Comparison of ENCODE assay signal across 2 cellular contexts in the genomic region with DNA sequence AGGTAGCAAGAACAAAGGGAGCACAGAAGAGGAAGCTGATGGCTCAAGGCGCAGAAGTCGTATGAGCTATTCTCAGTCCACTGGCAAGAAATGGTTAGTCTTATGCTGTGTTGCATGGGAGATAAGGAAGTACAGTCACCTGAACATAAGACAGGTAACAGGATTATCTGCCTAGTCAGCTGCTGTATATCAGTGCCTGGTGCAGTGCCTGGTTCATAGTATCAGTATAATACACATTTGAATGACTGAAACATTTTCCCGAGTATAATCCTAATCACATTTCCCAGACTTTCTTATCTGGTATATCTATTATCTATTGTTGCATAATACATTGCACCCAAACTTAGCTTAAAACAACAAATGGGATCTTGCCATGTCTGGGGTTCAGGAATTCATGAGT.
TF ChIP-seq lines count a peak whose summit lies in the region.

No MANE protein-coding gene starts in this region.

TF ChIP-seq in GM23338, 12 proteins besides CTCF, POLR2A, EP300 and RAD21 (continued from another document):
- TF ChIP-seq, protein P1, sequence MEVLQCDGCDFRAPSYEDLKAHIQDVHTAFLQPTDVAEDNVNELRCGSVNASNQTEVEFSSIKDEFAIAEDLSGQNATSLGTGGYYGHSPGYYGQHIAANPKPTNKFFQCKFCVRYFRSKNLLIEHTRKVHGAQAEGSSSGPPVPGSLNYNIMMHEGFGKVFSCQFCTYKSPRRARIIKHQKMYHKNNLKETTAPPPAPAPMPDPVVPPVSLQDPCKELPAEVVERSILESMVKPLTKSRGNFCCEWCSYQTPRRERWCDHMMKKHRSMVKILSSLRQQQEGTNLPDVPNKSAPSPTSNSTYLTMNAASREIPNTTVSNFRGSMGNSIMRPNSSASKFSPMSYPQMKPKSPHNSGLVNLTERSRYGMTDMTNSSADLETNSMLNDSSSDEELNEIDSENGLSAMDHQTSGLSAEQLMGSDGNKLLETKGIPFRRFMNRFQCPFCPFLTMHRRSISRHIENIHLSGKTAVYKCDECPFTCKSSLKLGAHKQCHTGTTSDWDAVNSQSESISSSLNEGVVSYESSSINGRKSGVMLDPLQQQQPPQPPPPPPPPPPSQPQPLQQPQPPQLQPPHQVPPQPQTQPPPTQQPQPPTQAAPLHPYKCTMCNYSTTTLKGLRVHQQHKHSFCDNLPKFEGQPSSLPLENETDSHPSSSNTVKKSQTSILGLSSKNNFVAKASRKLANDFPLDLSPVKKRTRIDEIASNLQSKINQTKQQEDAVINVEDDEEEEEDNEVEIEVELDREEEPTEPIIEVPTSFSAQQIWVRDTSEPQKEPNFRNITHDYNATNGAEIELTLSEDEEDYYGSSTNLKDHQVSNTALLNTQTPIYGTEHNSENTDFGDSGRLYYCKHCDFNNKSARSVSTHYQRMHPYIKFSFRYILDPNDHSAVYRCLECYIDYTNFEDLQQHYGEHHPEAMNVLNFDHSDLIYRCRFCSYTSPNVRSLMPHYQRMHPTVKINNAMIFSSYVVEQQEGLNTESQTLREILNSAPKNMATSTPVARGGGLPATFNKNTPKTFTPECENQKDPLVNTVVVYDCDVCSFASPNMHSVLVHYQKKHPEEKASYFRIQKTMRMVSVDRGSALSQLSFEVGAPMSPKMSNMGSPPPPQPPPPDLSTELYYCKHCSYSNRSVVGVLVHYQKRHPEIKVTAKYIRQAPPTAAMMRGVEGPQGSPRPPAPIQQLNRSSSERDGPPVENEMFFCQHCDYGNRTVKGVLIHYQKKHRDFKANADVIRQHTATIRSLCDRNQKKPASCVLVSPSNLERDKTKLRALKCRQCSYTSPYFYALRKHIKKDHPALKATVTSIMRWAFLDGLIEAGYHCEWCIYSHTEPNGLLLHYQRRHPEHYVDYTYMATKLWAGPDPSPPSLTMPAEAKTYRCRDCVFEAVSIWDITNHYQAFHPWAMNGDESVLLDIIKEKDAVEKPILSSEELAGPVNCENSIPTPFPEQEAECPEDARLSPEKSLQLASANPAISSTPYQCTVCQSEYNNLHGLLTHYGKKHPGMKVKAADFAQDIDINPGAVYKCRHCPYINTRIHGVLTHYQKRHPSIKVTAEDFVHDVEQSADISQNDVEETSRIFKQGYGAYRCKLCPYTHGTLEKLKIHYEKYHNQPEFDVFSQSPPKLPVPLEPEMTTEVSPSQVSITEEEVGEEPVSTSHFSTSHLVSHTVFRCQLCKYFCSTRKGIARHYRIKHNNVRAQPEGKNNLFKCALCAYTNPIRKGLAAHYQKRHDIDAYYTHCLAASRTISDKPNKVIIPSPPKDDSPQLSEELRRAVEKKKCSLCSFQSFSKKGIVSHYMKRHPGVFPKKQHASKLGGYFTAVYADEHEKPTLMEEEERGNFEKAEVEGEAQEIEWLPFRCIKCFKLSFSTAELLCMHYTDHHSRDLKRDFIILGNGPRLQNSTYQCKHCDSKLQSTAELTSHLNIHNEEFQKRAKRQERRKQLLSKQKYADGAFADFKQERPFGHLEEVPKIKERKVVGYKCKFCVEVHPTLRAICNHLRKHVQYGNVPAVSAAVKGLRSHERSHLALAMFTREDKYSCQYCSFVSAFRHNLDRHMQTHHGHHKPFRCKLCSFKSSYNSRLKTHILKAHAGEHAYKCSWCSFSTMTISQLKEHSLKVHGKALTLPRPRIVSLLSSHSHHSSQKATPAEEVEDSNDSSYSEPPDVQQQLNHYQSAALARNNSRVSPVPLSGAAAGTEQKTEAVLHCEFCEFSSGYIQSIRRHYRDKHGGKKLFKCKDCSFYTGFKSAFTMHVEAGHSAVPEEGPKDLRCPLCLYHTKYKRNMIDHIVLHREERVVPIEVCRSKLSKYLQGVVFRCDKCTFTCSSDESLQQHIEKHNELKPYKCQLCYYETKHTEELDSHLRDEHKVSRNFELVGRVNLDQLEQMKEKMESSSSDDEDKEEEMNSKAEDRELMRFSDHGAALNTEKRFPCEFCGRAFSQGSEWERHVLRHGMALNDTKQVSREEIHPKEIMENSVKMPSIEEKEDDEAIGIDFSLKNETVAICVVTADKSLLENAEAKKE (CRISPR knock-in tag; IDR thresholded peaks at IDR 0.05): no peak
- TF ChIP-seq EZH2 (IDR thresholded peaks at IDR 0.05; ENCODE audit: low read depth, unreplicated experiment) (no peak), STAT1 (IDR thresholded peaks at IDR 0.05; ENCODE audit: unreplicated experiment) (no peak), ZNF331 (CRISPR knock-in tag; IDR thresholded peaks at IDR 0.05; ENCODE audit: low read depth) (no peak), CREB1 (CRISPR knock-in tag; IDR thresholded peaks at IDR 0.05; ENCODE audit: low read depth) (no peak), POLR2AphosphoS5 (IDR thresholded peaks at IDR 0.05; ENCODE audit: low read depth) (no peak)
- TF ChIP-seq, protein P2, sequence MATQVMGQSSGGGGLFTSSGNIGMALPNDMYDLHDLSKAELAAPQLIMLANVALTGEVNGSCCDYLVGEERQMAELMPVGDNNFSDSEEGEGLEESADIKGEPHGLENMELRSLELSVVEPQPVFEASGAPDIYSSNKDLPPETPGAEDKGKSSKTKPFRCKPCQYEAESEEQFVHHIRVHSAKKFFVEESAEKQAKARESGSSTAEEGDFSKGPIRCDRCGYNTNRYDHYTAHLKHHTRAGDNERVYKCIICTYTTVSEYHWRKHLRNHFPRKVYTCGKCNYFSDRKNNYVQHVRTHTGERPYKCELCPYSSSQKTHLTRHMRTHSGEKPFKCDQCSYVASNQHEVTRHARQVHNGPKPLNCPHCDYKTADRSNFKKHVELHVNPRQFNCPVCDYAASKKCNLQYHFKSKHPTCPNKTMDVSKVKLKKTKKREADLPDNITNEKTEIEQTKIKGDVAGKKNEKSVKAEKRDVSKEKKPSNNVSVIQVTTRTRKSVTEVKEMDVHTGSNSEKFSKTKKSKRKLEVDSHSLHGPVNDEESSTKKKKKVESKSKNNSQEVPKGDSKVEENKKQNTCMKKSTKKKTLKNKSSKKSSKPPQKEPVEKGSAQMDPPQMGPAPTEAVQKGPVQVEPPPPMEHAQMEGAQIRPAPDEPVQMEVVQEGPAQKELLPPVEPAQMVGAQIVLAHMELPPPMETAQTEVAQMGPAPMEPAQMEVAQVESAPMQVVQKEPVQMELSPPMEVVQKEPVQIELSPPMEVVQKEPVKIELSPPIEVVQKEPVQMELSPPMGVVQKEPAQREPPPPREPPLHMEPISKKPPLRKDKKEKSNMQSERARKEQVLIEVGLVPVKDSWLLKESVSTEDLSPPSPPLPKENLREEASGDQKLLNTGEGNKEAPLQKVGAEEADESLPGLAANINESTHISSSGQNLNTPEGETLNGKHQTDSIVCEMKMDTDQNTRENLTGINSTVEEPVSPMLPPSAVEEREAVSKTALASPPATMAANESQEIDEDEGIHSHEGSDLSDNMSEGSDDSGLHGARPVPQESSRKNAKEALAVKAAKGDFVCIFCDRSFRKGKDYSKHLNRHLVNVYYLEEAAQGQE (IDR thresholded peaks at IDR 0.05; ENCODE audit: unreplicated experiment): no peak

TF ChIP-seq in K562, 482 proteins besides CTCF, POLR2A, EP300 and RAD21 (continued from another document):
- TF ChIP-seq, protein P3, sequence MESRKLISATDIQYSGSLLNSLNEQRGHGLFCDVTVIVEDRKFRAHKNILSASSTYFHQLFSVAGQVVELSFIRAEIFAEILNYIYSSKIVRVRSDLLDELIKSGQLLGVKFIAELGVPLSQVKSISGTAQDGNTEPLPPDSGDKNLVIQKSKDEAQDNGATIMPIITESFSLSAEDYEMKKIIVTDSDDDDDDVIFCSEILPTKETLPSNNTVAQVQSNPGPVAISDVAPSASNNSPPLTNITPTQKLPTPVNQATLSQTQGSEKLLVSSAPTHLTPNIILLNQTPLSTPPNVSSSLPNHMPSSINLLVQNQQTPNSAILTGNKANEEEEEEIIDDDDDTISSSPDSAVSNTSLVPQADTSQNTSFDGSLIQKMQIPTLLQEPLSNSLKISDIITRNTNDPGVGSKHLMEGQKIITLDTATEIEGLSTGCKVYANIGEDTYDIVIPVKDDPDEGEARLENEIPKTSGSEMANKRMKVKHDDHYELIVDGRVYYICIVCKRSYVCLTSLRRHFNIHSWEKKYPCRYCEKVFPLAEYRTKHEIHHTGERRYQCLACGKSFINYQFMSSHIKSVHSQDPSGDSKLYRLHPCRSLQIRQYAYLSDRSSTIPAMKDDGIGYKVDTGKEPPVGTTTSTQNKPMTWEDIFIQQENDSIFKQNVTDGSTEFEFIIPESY (CRISPR knock-in tag; IDR thresholded peaks at IDR 0.05): no peak
- TF ChIP-seq ZZZ3 (IDR thresholded peaks at IDR 0.05): no peak
